Comparison of ENCODE assay signal across 26 cellular contexts in genomic region chr11:117860139-117860538, GRCh38. TPM values are rescaled to one million over a fixed set of nuclear protein-coding genes. Genes with fewer than 3 reads are reported as not detected.
"Had no signal": no experiment of that assay in that cellular context is flagged by ENCODE, and none has a peak within 500 bp of the region (broad histone marks: within the 10 kb centered on the region; RNA-seq: fewer than 3 reads in every experiment).

No MANE protein-coding gene starts in this region.

- H3K4me3 Mint-ChIP-seq: activated B cell treated with CpG ODN at 0.5 μM for 24 hours; activated naive CD4-positive, alpha-beta T cell treated with anti-CD3 and anti-CD28 coated beads, Interleukin-2, amount 50 U/mL, for 24 hours; activated naive CD8-positive, alpha-beta T cell treated with anti-CD3 and anti-CD28 coated beads, Interleukin-2, amount 50 U/mL, for 24 hours; naive thymus-derived CD8-positive, alpha-beta T cell; neural progenitor cell; stimulated activated naive B cell treated with anti-CD40 and anti-IgM and Interleukin-4, amounts not matched to agents 10 μg/mL and 1 μg/mL and 100 μg/mL, for 72 hours; T-cell had no signal

- H3K27me3 Mint-ChIP-seq: activated naive CD4-positive, alpha-beta T cell treated with anti-CD3 and anti-CD28 coated beads, Interleukin-2, amount 50 U/mL, for 24 hours had no signal

- ATAC-seq: activated naive CD8-positive, alpha-beta T cell treated with anti-CD3 and anti-CD28 coated beads, Interleukin-2, amount 50 U/mL, for 24 hours; left cardiac atrium; naive thymus-derived CD8-positive, alpha-beta T cell; right lobe of liver; stimulated activated naive B cell treated with anti-CD40 and anti-IgM and Interleukin-4, amounts not matched to agents 10 μg/mL and 1 μg/mL and 100 μg/mL, for 72 hours; T-cell had no signal

- H3K27ac Mint-ChIP-seq: activated B cell treated with CpG ODN at 0.5 μM for 24 hours; activated naive CD4-positive, alpha-beta T cell treated with anti-CD3 and anti-CD28 coated beads, Interleukin-2, amount 50 U/mL, for 24 hours; activated naive CD8-positive, alpha-beta T cell treated with anti-CD3 and anti-CD28 coated beads, Interleukin-2, amount 50 U/mL, for 24 hours; stimulated activated naive B cell treated with anti-CD40 and anti-IgM and Interleukin-4, amounts not matched to agents 10 μg/mL and 1 μg/mL and 100 μg/mL, for 72 hours; T-cell had no signal

- H3K4me1 ChIP-seq: breast epithelium, right lobe of liver had no signal

- H3K36me3 Mint-ChIP-seq: activated naive CD4-positive, alpha-beta T cell treated with anti-CD3 and anti-CD28 coated beads, Interleukin-2, amount 50 U/mL, for 24 hours; naive thymus-derived CD8-positive, alpha-beta T cell; T-cell had no signal

- H3K4me3 ChIP-seq: breast epithelium, hepatocyte, neural progenitor cell, right lobe of liver, skin epidermis, thoracic aorta, vagina had no signal

- H3K9me3 ChIP-seq: breast epithelium, right lobe of liver, thoracic aorta, vagina had no signal

- H3K4me1 Mint-ChIP-seq: activated B cell treated with CpG ODN at 0.5 μM for 24 hours; activated naive CD4-positive, alpha-beta T cell treated with anti-CD3 and anti-CD28 coated beads, Interleukin-2, amount 50 U/mL, for 24 hours had no signal

- H3K9me3 Mint-ChIP-seq: activated B cell treated with CpG ODN at 0.5 μM for 24 hours; activated naive CD4-positive, alpha-beta T cell treated with anti-CD3 and anti-CD28 coated beads, Interleukin-2, amount 50 U/mL, for 24 hours; activated naive CD8-positive, alpha-beta T cell treated with anti-CD3 and anti-CD28 coated beads, Interleukin-2, amount 50 U/mL, for 24 hours; naive thymus-derived CD8-positive, alpha-beta T cell; neural progenitor cell; stimulated activated naive B cell treated with anti-CD40 and anti-IgM and Interleukin-4, amounts not matched to agents 10 μg/mL and 1 μg/mL and 100 μg/mL, for 72 hours; T-cell had no signal

- H3K27me3 ChIP-seq: breast epithelium, hepatocyte, neural progenitor cell, right lobe of liver, vagina had no signal

- H3K27ac ChIP-seq: breast epithelium, hepatocyte, neural progenitor cell, skin epidermis, thoracic aorta, vagina had no signal

- H3K36me3 ChIP-seq: breast epithelium, neural progenitor cell, right lobe of liver, thoracic aorta, vagina had no signal

- DNase-seq: activated B cell treated with CpG ODN at 0.5 μM for 24 hours; activated CD4-positive, alpha-beta T cell treated with anti-CD3 and anti-CD28 coated beads for 4 hours; activated CD4-positive, alpha-beta T cell treated with anti-CD3 and anti-CD28 coated beads, Interleukin-2, amount 50 U/mL, for 4 hours; activated naive CD8-positive, alpha-beta T cell treated with anti-CD3 and anti-CD28 coated beads, Interleukin-2, amount 50 U/mL, for 24 hours; activated T-cell treated with anti-CD3 and anti-CD28 coated beads, Interleukin-2, amount 50 U/mL, for 1 hour; amygdala; effector memory CD4-positive, alpha-beta T cell; left cardiac atrium; naive thymus-derived CD8-positive, alpha-beta T cell; occipital lobe; stimulated activated CD4-positive, alpha-beta T cell treated with anti-CD3 and anti-CD28 coated beads, Interleukin-1b, Interleukin-23, amount 100 ng/mL, for 48 hours; stimulated activated CD4-positive, alpha-beta T cell treated with anti-CD3 and anti-CD28 coated beads, Interleukin-4, amount 100 ng/mL, for 4 hours; stimulated activated naive B cell treated with anti-CD40 and anti-IgM and Interleukin-4, amounts not matched to agents 10 μg/mL and 1 μg/mL and 100 μg/mL, for 72 hours; T-cell; trophoblast cell had no signal

RNA-seq across cellular contexts. Expression of gene FXYD6, which starts 16.3 kb away (rescaled TPM):
- total RNA-seq: activated B cell treated with CpG ODN at 0.5 μM for 24 hours; naive thymus-derived CD8-positive, alpha-beta T cell; T-helper 2 cell treated with Interferon-gamma antibody and Interleukin-4, amounts not matched to agents 100 ng/mL and 5 ng/mL, for 36 hours had no signal
- polyA plus RNA-seq: keratinocyte; naive thymus-derived CD8-positive, alpha-beta T cell had no signal

RNA-seq across cellular contexts. Expression of gene FXYD2, which starts 35.6 kb away (rescaled TPM):
- total RNA-seq: SK-MEL-5, thoracic aorta had no signal
- polyA plus RNA-seq: keratinocyte had no signal
